2 cellular contexts compared by ENCODE assay signal in the genomic region with DNA sequence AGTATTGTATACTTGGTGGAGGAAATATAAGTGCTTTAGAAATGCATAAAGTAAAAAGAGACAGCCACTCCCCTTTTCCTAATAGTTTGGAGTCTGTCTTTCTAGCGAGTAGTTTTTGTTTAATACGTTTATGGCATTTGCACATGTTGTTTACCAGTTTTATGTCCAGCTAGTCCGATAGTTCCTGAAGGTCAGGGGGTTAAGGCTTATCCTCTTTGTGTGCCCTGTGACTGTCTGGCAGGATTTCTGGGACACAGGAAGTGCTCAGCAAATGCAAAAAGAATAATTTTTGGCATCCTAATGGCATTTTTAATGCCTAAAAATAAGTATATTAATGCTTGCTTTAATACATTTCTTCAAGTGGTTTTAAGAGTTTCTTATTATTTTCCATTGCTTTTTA.
TF ChIP-seq lines count a peak whose summit lies in the region.

No MANE protein-coding gene starts in this region.

TF ChIP-seq in liver, 16 proteins besides CTCF, POLR2A, EP300 and RAD21:
- TF ChIP-seq, protein P1, sequence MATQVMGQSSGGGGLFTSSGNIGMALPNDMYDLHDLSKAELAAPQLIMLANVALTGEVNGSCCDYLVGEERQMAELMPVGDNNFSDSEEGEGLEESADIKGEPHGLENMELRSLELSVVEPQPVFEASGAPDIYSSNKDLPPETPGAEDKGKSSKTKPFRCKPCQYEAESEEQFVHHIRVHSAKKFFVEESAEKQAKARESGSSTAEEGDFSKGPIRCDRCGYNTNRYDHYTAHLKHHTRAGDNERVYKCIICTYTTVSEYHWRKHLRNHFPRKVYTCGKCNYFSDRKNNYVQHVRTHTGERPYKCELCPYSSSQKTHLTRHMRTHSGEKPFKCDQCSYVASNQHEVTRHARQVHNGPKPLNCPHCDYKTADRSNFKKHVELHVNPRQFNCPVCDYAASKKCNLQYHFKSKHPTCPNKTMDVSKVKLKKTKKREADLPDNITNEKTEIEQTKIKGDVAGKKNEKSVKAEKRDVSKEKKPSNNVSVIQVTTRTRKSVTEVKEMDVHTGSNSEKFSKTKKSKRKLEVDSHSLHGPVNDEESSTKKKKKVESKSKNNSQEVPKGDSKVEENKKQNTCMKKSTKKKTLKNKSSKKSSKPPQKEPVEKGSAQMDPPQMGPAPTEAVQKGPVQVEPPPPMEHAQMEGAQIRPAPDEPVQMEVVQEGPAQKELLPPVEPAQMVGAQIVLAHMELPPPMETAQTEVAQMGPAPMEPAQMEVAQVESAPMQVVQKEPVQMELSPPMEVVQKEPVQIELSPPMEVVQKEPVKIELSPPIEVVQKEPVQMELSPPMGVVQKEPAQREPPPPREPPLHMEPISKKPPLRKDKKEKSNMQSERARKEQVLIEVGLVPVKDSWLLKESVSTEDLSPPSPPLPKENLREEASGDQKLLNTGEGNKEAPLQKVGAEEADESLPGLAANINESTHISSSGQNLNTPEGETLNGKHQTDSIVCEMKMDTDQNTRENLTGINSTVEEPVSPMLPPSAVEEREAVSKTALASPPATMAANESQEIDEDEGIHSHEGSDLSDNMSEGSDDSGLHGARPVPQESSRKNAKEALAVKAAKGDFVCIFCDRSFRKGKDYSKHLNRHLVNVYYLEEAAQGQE (IDR thresholded peaks at IDR 0.05) = no peak
- TF ChIP-seq FOXA2 (IDR thresholded peaks at IDR 0.05) (no peak), RXRA (IDR thresholded peaks at IDR 0.05) (peak in 1 of 2 donors; percentile 22), JUND (IDR thresholded peaks at IDR 0.05) (no peak), NR2F2 (IDR thresholded peaks at IDR 0.05) (peak; percentile 97), GABPA (IDR thresholded peaks at IDR 0.05 in 1 of 2, conservative IDR thresholded peaks at IDR 0.05 in 1 of 2) (peak in 1 of 2 donors; percentile 30), EGR1 (IDR thresholded peaks at IDR 0.05; ENCODE audit: low read depth in 2 of 2) (no peak), HNF4A (conservative IDR thresholded peaks at IDR 0.05) (peak; percentile 9 to 11), SP1 (IDR thresholded peaks at IDR 0.05) (peak; percentile 13)
- TF ChIP-seq, protein P2, sequence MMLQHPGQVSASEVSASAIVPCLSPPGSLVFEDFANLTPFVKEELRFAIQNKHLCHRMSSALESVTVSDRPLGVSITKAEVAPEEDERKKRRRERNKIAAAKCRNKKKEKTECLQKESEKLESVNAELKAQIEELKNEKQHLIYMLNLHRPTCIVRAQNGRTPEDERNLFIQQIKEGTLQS (IDR thresholded peaks at IDR 0.05) = no peak
- TF ChIP-seq, protein P3, sequence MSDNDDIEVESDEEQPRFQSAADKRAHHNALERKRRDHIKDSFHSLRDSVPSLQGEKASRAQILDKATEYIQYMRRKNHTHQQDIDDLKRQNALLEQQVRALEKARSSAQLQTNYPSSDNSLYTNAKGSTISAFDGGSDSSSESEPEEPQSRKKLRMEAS (IDR thresholded peaks at IDR 0.05) = no peak

TF ChIP-seq in HepG2, 621 proteins besides CTCF, POLR2A, EP300 and RAD21:
- TF ChIP-seq, protein P4, sequence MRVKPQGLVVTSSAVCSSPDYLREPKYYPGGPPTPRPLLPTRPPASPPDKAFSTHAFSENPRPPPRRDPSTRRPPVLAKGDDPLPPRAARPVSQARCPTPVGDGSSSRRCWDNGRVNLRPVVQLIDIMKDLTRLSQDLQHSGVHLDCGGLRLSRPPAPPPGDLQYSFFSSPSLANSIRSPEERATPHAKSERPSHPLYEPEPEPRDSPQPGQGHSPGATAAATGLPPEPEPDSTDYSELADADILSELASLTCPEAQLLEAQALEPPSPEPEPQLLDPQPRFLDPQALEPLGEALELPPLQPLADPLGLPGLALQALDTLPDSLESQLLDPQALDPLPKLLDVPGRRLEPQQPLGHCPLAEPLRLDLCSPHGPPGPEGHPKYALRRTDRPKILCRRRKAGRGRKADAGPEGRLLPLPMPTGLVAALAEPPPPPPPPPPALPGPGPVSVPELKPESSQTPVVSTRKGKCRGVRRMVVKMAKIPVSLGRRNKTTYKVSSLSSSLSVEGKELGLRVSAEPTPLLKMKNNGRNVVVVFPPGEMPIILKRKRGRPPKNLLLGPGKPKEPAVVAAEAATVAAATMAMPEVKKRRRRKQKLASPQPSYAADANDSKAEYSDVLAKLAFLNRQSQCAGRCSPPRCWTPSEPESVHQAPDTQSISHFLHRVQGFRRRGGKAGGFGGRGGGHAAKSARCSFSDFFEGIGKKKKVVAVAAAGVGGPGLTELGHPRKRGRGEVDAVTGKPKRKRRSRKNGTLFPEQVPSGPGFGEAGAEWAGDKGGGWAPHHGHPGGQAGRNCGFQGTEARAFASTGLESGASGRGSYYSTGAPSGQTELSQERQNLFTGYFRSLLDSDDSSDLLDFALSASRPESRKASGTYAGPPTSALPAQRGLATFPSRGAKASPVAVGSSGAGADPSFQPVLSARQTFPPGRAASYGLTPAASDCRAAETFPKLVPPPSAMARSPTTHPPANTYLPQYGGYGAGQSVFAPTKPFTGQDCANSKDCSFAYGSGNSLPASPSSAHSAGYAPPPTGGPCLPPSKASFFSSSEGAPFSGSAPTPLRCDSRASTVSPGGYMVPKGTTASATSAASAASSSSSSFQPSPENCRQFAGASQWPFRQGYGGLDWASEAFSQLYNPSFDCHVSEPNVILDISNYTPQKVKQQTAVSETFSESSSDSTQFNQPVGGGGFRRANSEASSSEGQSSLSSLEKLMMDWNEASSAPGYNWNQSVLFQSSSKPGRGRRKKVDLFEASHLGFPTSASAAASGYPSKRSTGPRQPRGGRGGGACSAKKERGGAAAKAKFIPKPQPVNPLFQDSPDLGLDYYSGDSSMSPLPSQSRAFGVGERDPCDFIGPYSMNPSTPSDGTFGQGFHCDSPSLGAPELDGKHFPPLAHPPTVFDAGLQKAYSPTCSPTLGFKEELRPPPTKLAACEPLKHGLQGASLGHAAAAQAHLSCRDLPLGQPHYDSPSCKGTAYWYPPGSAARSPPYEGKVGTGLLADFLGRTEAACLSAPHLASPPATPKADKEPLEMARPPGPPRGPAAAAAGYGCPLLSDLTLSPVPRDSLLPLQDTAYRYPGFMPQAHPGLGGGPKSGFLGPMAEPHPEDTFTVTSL (CRISPR knock-in tag; IDR thresholded peaks at IDR 0.05; ENCODE audit: borderline replicate concordance) = no peak
- TF ChIP-seq PPARG (CRISPR knock-in tag; conservative IDR thresholded peaks at IDR 0.05) (no peak), SIX1 (CRISPR knock-in tag; IDR thresholded peaks at IDR 0.05; ENCODE audit: borderline replicate concordance) (no peak), SALL1 (CRISPR knock-in tag; IDR thresholded peaks at IDR 0.05) (no peak), PTBP1 (IDR thresholded peaks at IDR 0.05; ENCODE audit: low read depth, low read length, poor library complexity, severe bottlenecking) (no peak), EHMT2 (IDR thresholded peaks at IDR 0.05; ENCODE audit: borderline replicate concordance, low read depth, low read length) (no peak), U2AF1 (optimal IDR thresholded peaks at IDR 0.05; ENCODE audit: low read depth, low read length) (no peak), ZNF776 (CRISPR knock-in tag; IDR thresholded peaks at IDR 0.05) (no peak), RBM39 (IDR thresholded peaks at IDR 0.05; ENCODE audit: low read depth, low read length, poor library complexity, severe bottlenecking) (no peak), ZNF501 (CRISPR knock-in tag; IDR thresholded peaks at IDR 0.05) (no peak), ZNF761 (CRISPR knock-in tag; conservative IDR thresholded peaks at IDR 0.05) (no peak), ZNF383 (CRISPR knock-in tag; IDR thresholded peaks at IDR 0.05; ENCODE audit: borderline replicate concordance) (no peak), IKZF1 (IDR thresholded peaks at IDR 0.05) (no peak)
- TF ChIP-seq, protein P5, sequence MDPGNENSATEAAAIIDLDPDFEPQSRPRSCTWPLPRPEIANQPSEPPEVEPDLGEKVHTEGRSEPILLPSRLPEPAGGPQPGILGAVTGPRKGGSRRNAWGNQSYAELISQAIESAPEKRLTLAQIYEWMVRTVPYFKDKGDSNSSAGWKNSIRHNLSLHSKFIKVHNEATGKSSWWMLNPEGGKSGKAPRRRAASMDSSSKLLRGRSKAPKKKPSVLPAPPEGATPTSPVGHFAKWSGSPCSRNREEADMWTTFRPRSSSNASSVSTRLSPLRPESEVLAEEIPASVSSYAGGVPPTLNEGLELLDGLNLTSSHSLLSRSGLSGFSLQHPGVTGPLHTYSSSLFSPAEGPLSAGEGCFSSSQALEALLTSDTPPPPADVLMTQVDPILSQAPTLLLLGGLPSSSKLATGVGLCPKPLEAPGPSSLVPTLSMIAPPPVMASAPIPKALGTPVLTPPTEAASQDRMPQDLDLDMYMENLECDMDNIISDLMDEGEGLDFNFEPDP (CRISPR knock-in tag; conservative IDR thresholded peaks at IDR 0.05) = no peak
- TF ChIP-seq, protein P6, sequence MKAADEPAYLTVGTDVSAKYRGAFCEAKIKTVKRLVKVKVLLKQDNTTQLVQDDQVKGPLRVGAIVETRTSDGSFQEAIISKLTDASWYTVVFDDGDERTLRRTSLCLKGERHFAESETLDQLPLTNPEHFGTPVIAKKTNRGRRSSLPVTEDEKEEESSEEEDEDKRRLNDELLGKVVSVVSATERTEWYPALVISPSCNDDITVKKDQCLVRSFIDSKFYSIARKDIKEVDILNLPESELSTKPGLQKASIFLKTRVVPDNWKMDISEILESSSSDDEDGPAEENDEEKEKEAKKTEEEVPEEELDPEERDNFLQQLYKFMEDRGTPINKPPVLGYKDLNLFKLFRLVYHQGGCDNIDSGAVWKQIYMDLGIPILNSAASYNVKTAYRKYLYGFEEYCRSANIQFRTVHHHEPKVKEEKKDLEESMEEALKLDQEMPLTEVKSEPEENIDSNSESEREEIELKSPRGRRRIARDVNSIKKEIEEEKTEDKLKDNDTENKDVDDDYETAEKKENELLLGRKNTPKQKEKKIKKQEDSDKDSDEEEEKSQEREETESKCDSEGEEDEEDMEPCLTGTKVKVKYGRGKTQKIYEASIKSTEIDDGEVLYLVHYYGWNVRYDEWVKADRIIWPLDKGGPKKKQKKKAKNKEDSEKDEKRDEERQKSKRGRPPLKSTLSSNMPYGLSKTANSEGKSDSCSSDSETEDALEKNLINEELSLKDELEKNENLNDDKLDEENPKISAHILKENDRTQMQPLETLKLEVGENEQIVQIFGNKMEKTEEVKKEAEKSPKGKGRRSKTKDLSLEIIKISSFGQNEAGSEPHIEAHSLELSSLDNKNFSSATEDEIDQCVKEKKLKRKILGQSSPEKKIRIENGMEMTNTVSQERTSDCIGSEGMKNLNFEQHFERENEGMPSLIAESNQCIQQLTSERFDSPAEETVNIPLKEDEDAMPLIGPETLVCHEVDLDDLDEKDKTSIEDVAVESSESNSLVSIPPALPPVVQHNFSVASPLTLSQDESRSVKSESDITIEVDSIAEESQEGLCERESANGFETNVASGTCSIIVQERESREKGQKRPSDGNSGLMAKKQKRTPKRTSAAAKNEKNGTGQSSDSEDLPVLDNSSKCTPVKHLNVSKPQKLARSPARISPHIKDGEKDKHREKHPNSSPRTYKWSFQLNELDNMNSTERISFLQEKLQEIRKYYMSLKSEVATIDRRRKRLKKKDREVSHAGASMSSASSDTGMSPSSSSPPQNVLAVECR (CRISPR knock-in tag; IDR thresholded peaks at IDR 0.05; ENCODE audit: borderline replicate concordance) = no peak
- TF ChIP-seq, protein P7, sequence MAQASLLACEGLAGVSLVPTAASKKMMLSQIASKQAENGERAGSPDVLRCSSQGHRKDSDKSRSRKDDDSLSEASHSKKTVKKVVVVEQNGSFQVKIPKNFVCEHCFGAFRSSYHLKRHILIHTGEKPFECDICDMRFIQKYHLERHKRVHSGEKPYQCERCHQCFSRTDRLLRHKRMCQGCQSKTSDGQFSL (CRISPR knock-in tag; IDR thresholded peaks at IDR 0.05) = no peak
- TF ChIP-seq, protein P8, sequence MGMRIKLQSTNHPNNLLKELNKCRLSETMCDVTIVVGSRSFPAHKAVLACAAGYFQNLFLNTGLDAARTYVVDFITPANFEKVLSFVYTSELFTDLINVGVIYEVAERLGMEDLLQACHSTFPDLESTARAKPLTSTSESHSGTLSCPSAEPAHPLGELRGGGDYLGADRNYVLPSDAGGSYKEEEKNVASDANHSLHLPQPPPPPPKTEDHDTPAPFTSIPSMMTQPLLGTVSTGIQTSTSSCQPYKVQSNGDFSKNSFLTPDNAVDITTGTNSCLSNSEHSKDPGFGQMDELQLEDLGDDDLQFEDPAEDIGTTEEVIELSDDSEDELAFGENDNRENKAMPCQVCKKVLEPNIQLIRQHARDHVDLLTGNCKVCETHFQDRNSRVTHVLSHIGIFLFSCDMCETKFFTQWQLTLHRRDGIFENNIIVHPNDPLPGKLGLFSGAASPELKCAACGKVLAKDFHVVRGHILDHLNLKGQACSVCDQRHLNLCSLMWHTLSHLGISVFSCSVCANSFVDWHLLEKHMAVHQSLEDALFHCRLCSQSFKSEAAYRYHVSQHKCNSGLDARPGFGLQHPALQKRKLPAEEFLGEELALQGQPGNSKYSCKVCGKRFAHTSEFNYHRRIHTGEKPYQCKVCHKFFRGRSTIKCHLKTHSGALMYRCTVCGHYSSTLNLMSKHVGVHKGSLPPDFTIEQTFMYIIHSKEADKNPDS (CRISPR knock-in tag; IDR thresholded peaks at IDR 0.05) = no peak
